ENCODE assay signal across 10 cellular contexts in genomic region chr12:69553626-69554248, GRCh38. TPM values are rescaled to one million over a fixed set of nuclear protein-coding genes. Genes with fewer than 3 reads are reported as not detected.
DNase-seq lines count a peak whose midpoint lies in the region; ATAC-seq and TF ChIP-seq lines count a peak whose summit lies in the region.
"Had no signal": no experiment of that assay in that cellular context is flagged by ENCODE, and none has a peak within 500 bp of the region (broad histone marks: within the 10 kb centered on the region; RNA-seq: fewer than 3 reads in every experiment).

No MANE protein-coding gene starts in this region.

- no peak for TF ChIP-seq CTCF in GM10248 (IDR thresholded peaks at IDR 0.05; ENCODE audit: control extremely low read depth, extremely low read depth, low read depth, missing control alignments)
- no peak for TF ChIP-seq CTCF in tibial nerve (IDR thresholded peaks at IDR 0.05)

- H3K4me3 ChIP-seq in tibial nerve = no peak overlapping the region

- CTCF ChIA-PET in GM10248 (lab: Yijun Ruan, JAX) = interaction anchor here (1.0 to 4.4 kb wide), 4 partner anchors 9 to 87 kb away, joined by 4 to 23 read pairs (median 12); no protein-coding TSS in a partner anchor

- H3K27me3 ChIP-seq in tibial nerve = no peaks in the 10 kb centered on the region

- TF ChIP-seq POLR2A in tibial nerve (IDR thresholded peaks at IDR 0.05) = no peak

- TF ChIP-seq EP300 in tibial nerve (IDR thresholded peaks at IDR 0.05) = no peak

- no peak for ATAC-seq in HG03108 (IDR thresholded peaks at IDR 0.05; ENCODE audit: unreplicated experiment)
- ATAC-seq in HG03175 (IDR thresholded peaks at IDR 0.05; ENCODE audit: unreplicated experiment) = no peak
- ATAC-seq: activated CD8-positive, alpha-beta T cell treated with anti-CD3 and anti-CD28 coated beads, Interleukin-2, amount 10 ng/mL, durations not matched to agents 7 days and 5 days had no signal

- no peak overlapping the region for H3K27ac ChIP-seq in tibial nerve

- 47 to 52% methylated on average over 2 of the region's 2 CpGs for WGBS in tibial nerve, 2 donors

- peak; percentile 13 for DNase-seq in GM10248 (ENCODE audit: extremely low spot score)
- peak; percentile 25 for DNase-seq in NCI-H2227 treated with DMSO at 0.1 percent for 48 hours (lab: John Stamatoyannopoulos, UW)
- DNase-seq in cerebellum (ENCODE audit: low spot score) = peak; percentile 26
- peak; percentile 41 for DNase-seq in myocyte (ENCODE audit: low read depth)
- no peak for DNase-seq in tibial nerve (ENCODE audit: low spot score in 2 of 2)
- no peak for DNase-seq in stimulated activated CD4-positive, alpha-beta T cell treated with anti-CD3 and anti-CD28 coated beads, Interleukin-4, amount 100 ng/mL, for 24 hours
- DNase-seq: activated CD8-positive, alpha-beta T cell treated with anti-CD3 and anti-CD28 coated beads, Interleukin-2, amount 10 ng/mL, durations not matched to agents 7 days and 5 days; glutamatergic neuron had no signal

- peaks cover 0 to 11% (median 0%) of the 10 kb centered on the region in 4 donors for H3K4me1 ChIP-seq in tibial nerve

- peaks cover 0 to 6% (median 0%) of the 10 kb centered on the region in 3 donors for H3K36me3 ChIP-seq in tibial nerve

- POLR2A ChIA-PET in GM10248 (lab: Yijun Ruan, JAX) = no interaction called here

- H3K9me3 ChIP-seq in tibial nerve = no peaks in the 10 kb centered on the region

RNA-seq across cellular contexts. Expression of gene CCT2, which starts 31.5 kb away (rescaled TPM):
- total RNA-seq in cerebellum = 184 TPM
- total RNA-seq in myocyte = 297 and 325 TPM in 2 replicates
- 169 TPM for polyA plus RNA-seq in myocyte (2012)
- 100 to 1,000 TPM in 1 of 4 donors, 10 to 100 TPM in 3; 57.7 to 108 (median 72.7) TPM for total RNA-seq in tibial nerve

RNA-seq across cellular contexts. Expression of gene LRRC10, which starts 57.0 kb away (rescaled TPM):
- total RNA-seq in cerebellum (not detected), myocyte (not detected in 2 replicates), tibial nerve (not detected)
- not detected for polyA plus RNA-seq in myocyte (2012)
- total RNA-seq: activated CD8-positive, alpha-beta T cell treated with anti-CD3 and anti-CD28 coated beads, Interleukin-2, amount 10 ng/mL, durations not matched to agents 7 days and 5 days had no signal

Comparison
In these comparisons a context has a peak if more than half of its experiments do, and no peak if none do; other contexts are left out.
1. DNase-seq: peak in GM10248 (single experiment), NCI-H2227 treated with DMSO at 0.1 percent for 48 hours (single experiment), cerebellum (single experiment) and myocyte (single experiment); none in tibial nerve (0 of 2) and stimulated activated CD4-positive, alpha-beta T cell treated with anti-CD3 and anti-CD28 coated beads, Interleukin-4, amount 100 ng/mL, for 24 hours (single experiment).